ENCODE assay signal across 10 cellular contexts in genomic region chr20:54209216-54209813, GRCh38. TPM values are rescaled to one million over a fixed set of nuclear protein-coding genes. Genes with fewer than 3 reads are reported as not detected.
DNase-seq lines count a peak whose midpoint lies in the region; ATAC-seq, FAIRE-seq and TF ChIP-seq lines count a peak whose summit lies in the region.
"Had no signal": no experiment of that assay in that cellular context is flagged by ENCODE, and none has a peak within 500 bp of the region (broad histone marks: within the 10 kb centered on the region; RNA-seq: fewer than 3 reads in every experiment).

No MANE protein-coding gene starts in this region.

- 73 to 78% (median 75%) methylated on average over 5 of the region's 5 CpGs for WGBS in stomach, 5 donors

- H3K9me3 ChIP-seq in iPS-18c (ENCODE audit: control insufficient read depth, insufficient read depth, low read length), result no peaks in the 10 kb centered on the region
- H3K9me3 ChIP-seq in stomach, result no peaks in the 10 kb centered on the region

- H3K4me3 Mint-ChIP-seq in T-helper 2 cell treated with Interferon-gamma antibody and Interleukin-4, amounts not matched to agents 5 μg/mL and 100 μg/mL, for 36 hours, result peak overlapping the region; percentile 83
- peak overlapping the region; percentile 90 for H3K4me3 Mint-ChIP-seq in activated T-helper 1 cell treated with anti-CD3 and anti-CD28 coated beads, Interleukin-12 subunit alpha, Interleukin-12 subunit beta, Interleukin-2, Interleukin-4 antibody, amounts not matched to agents 30 ng/mL and 10 ng/mL and 1 ng/mL, durations not matched to agents 14 hours and 24 hours and 36 hours

- no peak for TF ChIP-seq POLR2A in stomach (IDR thresholded peaks at IDR 0.05)

- H3K4me1 Mint-ChIP-seq in T-helper 2 cell treated with Interferon-gamma antibody and Interleukin-4, amounts not matched to agents 5 μg/mL and 100 μg/mL, for 36 hours (ENCODE audit: low read depth), result peaks cover 21% of the 10 kb centered on the region
- peaks cover 31% of the 10 kb centered on the region for H3K4me1 Mint-ChIP-seq in activated T-helper 1 cell treated with anti-CD3 and anti-CD28 coated beads, Interleukin-12 subunit alpha, Interleukin-12 subunit beta, Interleukin-2, Interleukin-4 antibody, amounts not matched to agents 30 ng/mL and 10 ng/mL and 1 ng/mL, durations not matched to agents 14 hours and 24 hours and 36 hours (ENCODE audit: low read depth)

- DNase-seq in T-helper 2 cell treated with Interferon-gamma antibody and Interleukin-4, amounts not matched to agents 5 μg/mL and 100 μg/mL, for 36 hours (ENCODE audit: low spot score), result no peak
- DNase-seq in T-helper 2 cell (no peak), stomach (no peak), RCC 7860 (ENCODE audit: low spot score) (no peak)
- DNase-seq in activated T-helper 1 cell treated with anti-CD3 and anti-CD28 coated beads, Interleukin-12 subunit alpha, Interleukin-12 subunit beta, Interleukin-2, Interleukin-4 antibody, amounts not matched to agents 30 ng/mL and 10 ng/mL and 1 ng/mL, durations not matched to agents 14 hours and 24 hours and 36 hours (ENCODE audit: low spot score), result no peak
- no peak for DNase-seq in activated CD4-positive, alpha-beta T cell treated with anti-CD3 and anti-CD28 coated beads, Interleukin-2, amount 50 U/mL, for 48 hours
- DNase-seq: central memory CD4-positive, alpha-beta T cell; NCI-H524 had no signal

- FAIRE-seq in RCC 7860 (lab: Jason Lieb, UNC), result no peak

- H3K4me1 ChIP-seq in stomach, result peaks cover 14 to 38% (median 29%) of the 10 kb centered on the region in 4 donors

- no peak for TF ChIP-seq CTCF in stomach (IDR thresholded peaks at IDR 0.05)

- no peak overlapping the region for H3K27ac Mint-ChIP-seq in T-helper 2 cell treated with Interferon-gamma antibody and Interleukin-4, amounts not matched to agents 5 μg/mL and 100 μg/mL, for 36 hours
- H3K27ac Mint-ChIP-seq in activated T-helper 1 cell treated with anti-CD3 and anti-CD28 coated beads, Interleukin-12 subunit alpha, Interleukin-12 subunit beta, Interleukin-2, Interleukin-4 antibody, amounts not matched to agents 30 ng/mL and 10 ng/mL and 1 ng/mL, durations not matched to agents 14 hours and 24 hours and 36 hours, result no peak overlapping the region

- ATAC-seq in GM19463 (IDR thresholded peaks at IDR 0.05; ENCODE audit: unreplicated experiment), result no peak

- intact Hi-C loops in activated T-helper 1 cell treated with anti-CD3 and anti-CD28 coated beads, Interleukin-12 subunit alpha, Interleukin-12 subunit beta, Interleukin-2, Interleukin-4 antibody, amounts not matched to agents 30 ng/mL and 10 ng/mL and 1 ng/mL, durations not matched to agents 14 hours and 24 hours and 36 hours (cut with micrococcal nuclease), result loop anchor here (2.0 to 5.0 kb wide), 4 partner anchors 143 to 503 kb away; partner anchors contain the start of gene DOK5
- intact Hi-C loops in stomach (cut with DNase I; ENCODE audit: low total_unique reads), result no loop called here

- H3K4me3 ChIP-seq in iPS-18c (ENCODE audit: insufficient read depth, low read depth, low read length) (peak overlapping the region; percentile 98), stomach (peak overlapping the region; percentile 83 to 98 (median 92))

- no peaks in the 10 kb centered on the region for H3K27me3 ChIP-seq in stomach

- H3K36me3 Mint-ChIP-seq in T-helper 2 cell treated with Interferon-gamma antibody and Interleukin-4, amounts not matched to agents 5 μg/mL and 100 μg/mL, for 36 hours (ENCODE audit: low read depth), result peaks cover 4% of the 10 kb centered on the region
- peaks cover 13% of the 10 kb centered on the region for H3K36me3 Mint-ChIP-seq in activated T-helper 1 cell treated with anti-CD3 and anti-CD28 coated beads, Interleukin-12 subunit alpha, Interleukin-12 subunit beta, Interleukin-2, Interleukin-4 antibody, amounts not matched to agents 30 ng/mL and 10 ng/mL and 1 ng/mL, durations not matched to agents 14 hours and 24 hours and 36 hours (ENCODE audit: low read depth)

- no peaks in the 10 kb centered on the region for H3K27me3 Mint-ChIP-seq in T-helper 2 cell treated with Interferon-gamma antibody and Interleukin-4, amounts not matched to agents 5 μg/mL and 100 μg/mL, for 36 hours (ENCODE audit: low read depth)
- H3K27me3 Mint-ChIP-seq in activated T-helper 1 cell treated with anti-CD3 and anti-CD28 coated beads, Interleukin-12 subunit alpha, Interleukin-12 subunit beta, Interleukin-2, Interleukin-4 antibody, amounts not matched to agents 30 ng/mL and 10 ng/mL and 1 ng/mL, durations not matched to agents 14 hours and 24 hours and 36 hours (ENCODE audit: insufficient read depth), result no peaks in the 10 kb centered on the region

- H3K9me3 Mint-ChIP-seq in T-helper 2 cell treated with Interferon-gamma antibody and Interleukin-4, amounts not matched to agents 5 μg/mL and 100 μg/mL, for 36 hours, result no peaks in the 10 kb centered on the region
- no peaks in the 10 kb centered on the region for H3K9me3 Mint-ChIP-seq in activated T-helper 1 cell treated with anti-CD3 and anti-CD28 coated beads, Interleukin-12 subunit alpha, Interleukin-12 subunit beta, Interleukin-2, Interleukin-4 antibody, amounts not matched to agents 30 ng/mL and 10 ng/mL and 1 ng/mL, durations not matched to agents 14 hours and 24 hours and 36 hours

- no peak overlapping the region for H3K27ac ChIP-seq in stomach

- peaks cover 0 to 5% (median 0%) of the 10 kb centered on the region in 4 donors for H3K36me3 ChIP-seq in stomach

- no peak for TF ChIP-seq EP300 in stomach (IDR thresholded peaks at IDR 0.05)

RNA-seq across cellular contexts. Expression of gene PFDN4, which starts 1.4 kb away (rescaled TPM):
- 72.6 and 75.8 TPM in 2 replicates for total RNA-seq in activated T-helper 1 cell treated with anti-CD3 and anti-CD28 coated beads, Interleukin-12 subunit alpha, Interleukin-12 subunit beta, Interleukin-2, Interleukin-4 antibody, amounts not matched to agents 30 ng/mL and 10 ng/mL and 1 ng/mL, durations not matched to agents 14 hours and 24 hours and 36 hours
- total RNA-seq in stomach, result 10 to 100 TPM; 49.8 to 69.4 (median 61.6) TPM
- polyA plus RNA-seq in stomach, result 10 to 100 TPM; 61.8 to 70.6 (median 64.3) TPM

RNA-seq across cellular contexts. Expression of gene CYP24A1, which starts 35.5 kb away (rescaled TPM):
- total RNA-seq in activated T-helper 1 cell treated with anti-CD3 and anti-CD28 coated beads, Interleukin-12 subunit alpha, Interleukin-12 subunit beta, Interleukin-2, Interleukin-4 antibody, amounts not matched to agents 30 ng/mL and 10 ng/mL and 1 ng/mL, durations not matched to agents 14 hours and 24 hours and 36 hours, result not detected in 2 replicates
- not detected for total RNA-seq in stomach
- polyA plus RNA-seq in stomach, result 1 to 10 TPM in 1 of 3 donors, not detected in 2; 1.2 TPM
